9 cellular contexts compared by ENCODE assay signal in genomic region chr20:37344506-37345338, GRCh38. TPM values are rescaled to one million over a fixed set of nuclear protein-coding genes. Genes with fewer than 3 reads are reported as not detected.
DNase-seq lines count a peak whose midpoint lies in the region; ATAC-seq, FAIRE-seq and TF ChIP-seq lines count a peak whose summit lies in the region.
"Had no signal": no experiment of that assay in that cellular context is flagged by ENCODE, and none has a peak within 500 bp of the region (broad histone marks: within the 10 kb centered on the region; RNA-seq: fewer than 3 reads in every experiment).

No MANE protein-coding gene starts in this region.

- peak; percentile 93 for FAIRE-seq in HepG2 (lab: Jason Lieb, UNC)

- H3K4me3 Mint-ChIP-seq in activated T-cell treated with anti-CD3 and anti-CD28 coated beads, Interleukin-2, amount 50 U/mL, for 24 hours = peak overlapping the region; percentile 72
- peak overlapping the region; percentile 80 for H3K4me3 Mint-ChIP-seq in activated T-helper 1 cell treated with anti-CD3 and anti-CD28 coated beads, Interleukin-12 subunit alpha, Interleukin-12 subunit beta, Interleukin-2, Interleukin-4 antibody, amounts not matched to agents 30 ng/mL and 10 ng/mL and 1 ng/mL, durations not matched to agents 14 hours and 24 hours and 36 hours

- peak; percentile 27 for TF ChIP-seq CTCF in HepG2 (CRISPR knock-in tag; IDR thresholded peaks at IDR 0.05)
- no peak for TF ChIP-seq CTCF in tibial nerve (IDR thresholded peaks at IDR 0.05)

- H3K36me3 Mint-ChIP-seq in activated T-cell treated with anti-CD3 and anti-CD28 coated beads, Interleukin-2, amount 50 U/mL, for 24 hours (ENCODE audit: low read depth) = no peaks in the 10 kb centered on the region
- H3K36me3 Mint-ChIP-seq in activated T-helper 1 cell treated with anti-CD3 and anti-CD28 coated beads, Interleukin-12 subunit alpha, Interleukin-12 subunit beta, Interleukin-2, Interleukin-4 antibody, amounts not matched to agents 30 ng/mL and 10 ng/mL and 1 ng/mL, durations not matched to agents 14 hours and 24 hours and 36 hours (ENCODE audit: low read depth) = peaks cover 2% of the 10 kb centered on the region

- H3K36me3 ChIP-seq in HepG2 (replicated peaks in 1 of 2; ENCODE audit: control insufficient read depth in 1 of 2, insufficient read depth in 2 of 2, low read length in 2 of 2) (peaks cover 6 to 20% of the 10 kb centered on the region in 2 experiments), tibial nerve (no peaks in the 10 kb centered on the region)

- H3K27me3 ChIP-seq in HepG2 (ENCODE audit: control insufficient read depth in 1 of 2, insufficient read depth in 2 of 2, low read length in 2 of 2) = peaks cover 0 to 5% of the 10 kb centered on the region in 2 experiments; a peak in 1 of 5 replicates
- H3K27me3 ChIP-seq in tibial nerve = no peaks in the 10 kb centered on the region
- H3K27me3 ChIP-seq: foreskin keratinocyte had no signal

- H3K79me2 ChIP-seq in HepG2 (ENCODE audit: insufficient read depth, low read length) = peaks cover 43% of the 10 kb centered on the region

- H3K4me2 ChIP-seq in HepG2 (ENCODE audit: low read depth, low read length) = peak overlapping the region; percentile 92

- peak overlapping the region; percentile 18 for H3K27ac Mint-ChIP-seq in activated T-cell treated with anti-CD3 and anti-CD28 coated beads, Interleukin-2, amount 50 U/mL, for 24 hours
- H3K27ac Mint-ChIP-seq in activated T-helper 1 cell treated with anti-CD3 and anti-CD28 coated beads, Interleukin-12 subunit alpha, Interleukin-12 subunit beta, Interleukin-2, Interleukin-4 antibody, amounts not matched to agents 30 ng/mL and 10 ng/mL and 1 ng/mL, durations not matched to agents 14 hours and 24 hours and 36 hours = peak overlapping the region; percentile 18

- TF ChIP-seq POLR2A in HepG2 (IDR thresholded peaks at IDR 0.05; ENCODE audit: insufficient read depth in 1 of 2, low read depth in 2 of 2, low read length in 2 of 2) (peak; percentile 36 to 97; a peak in 2 of 4 replicates), tibial nerve (IDR thresholded peaks at IDR 0.05) (no peak)

- 3% methylated on average over 7 of the region's 10 CpGs for WGBS in HepG2 (ENCODE audit: low lambda C conversion rate)
- WGBS in tibial nerve, 2 donors = 79 to 85% methylated on average over 10 of the region's 10 CpGs

- peaks cover 79% of the 10 kb centered on the region for H3K4me1 ChIP-seq in HepG2 (ENCODE audit: insufficient read depth, low read length)
- peaks cover 0 to 39% (median 21%) of the 10 kb centered on the region in 4 donors for H3K4me1 ChIP-seq in tibial nerve

- H3K4me1 Mint-ChIP-seq in activated T-cell treated with anti-CD3 and anti-CD28 coated beads, Interleukin-2, amount 50 U/mL, for 24 hours (ENCODE audit: low read depth) = peaks cover 19% of the 10 kb centered on the region
- H3K4me1 Mint-ChIP-seq in activated T-helper 1 cell treated with anti-CD3 and anti-CD28 coated beads, Interleukin-12 subunit alpha, Interleukin-12 subunit beta, Interleukin-2, Interleukin-4 antibody, amounts not matched to agents 30 ng/mL and 10 ng/mL and 1 ng/mL, durations not matched to agents 14 hours and 24 hours and 36 hours (ENCODE audit: low read depth) = peaks cover 21% of the 10 kb centered on the region

- H3K27ac ChIP-seq in HepG2 (ENCODE audit: extremely low read length, insufficient read depth, low read length) = peak overlapping the region; percentile 81
- peak overlapping the region in 3 of 4 donors; percentile 87 to 94 (median 88) for H3K27ac ChIP-seq in tibial nerve

- H3K4me3 ChIP-seq in HepG2 (replicated peaks in 1 of 3; ENCODE audit: insufficient read depth in 1 of 3, low read depth in 2 of 3, low read length in 3 of 3) (peak overlapping the region; percentile 78 to 89 (median 80)), tibial nerve (peak overlapping the region in 1 of 4 donors; percentile 73)

- H3K9me3 ChIP-seq in HepG2 (ENCODE audit: low read length) (no peaks in the 10 kb centered on the region), tibial nerve (no peaks in the 10 kb centered on the region)

- TF ChIP-seq EP300 in HepG2 (IDR thresholded peaks at IDR 0.05; ENCODE audit: low read depth in 2 of 2, low read length in 2 of 2) (peak in 1 of 2 experiments; percentile 69; a peak in 2 of 4 replicates), HepG2 (CRISPR knock-in tag; IDR thresholded peaks at IDR 0.05; ENCODE audit: borderline replicate concordance) (no peak; the same call in 1 of the 2 replicates), tibial nerve (IDR thresholded peaks at IDR 0.05) (no peak)

- peak; percentile 34; the same call in 1 of the 2 replicates for TF ChIP-seq RAD21 in HepG2 (CRISPR knock-in tag; IDR thresholded peaks at IDR 0.05)

- no peaks in the 10 kb centered on the region for H3K9me3 Mint-ChIP-seq in activated T-cell treated with anti-CD3 and anti-CD28 coated beads, Interleukin-2, amount 50 U/mL, for 24 hours
- no peaks in the 10 kb centered on the region for H3K9me3 Mint-ChIP-seq in activated T-helper 1 cell treated with anti-CD3 and anti-CD28 coated beads, Interleukin-12 subunit alpha, Interleukin-12 subunit beta, Interleukin-2, Interleukin-4 antibody, amounts not matched to agents 30 ng/mL and 10 ng/mL and 1 ng/mL, durations not matched to agents 14 hours and 24 hours and 36 hours

- POLR2A ChIA-PET in HepG2 (lab: Yijun Ruan, JAX) = interaction anchor here (0.7 to 4.0 kb wide), 26 partner anchors 9 to 799 kb away, joined by 3 to 59 read pairs (median 6); partner anchors contain the start of genes BLCAP, MANBAL, MROH8 and RPN2

- BruUV-seq in HepG2 (replicated peaks; lab: Mats Ljungman, UMichigan) = TSS peak; percentile 57

- peak overlapping the region; percentile 77 for H3K9ac ChIP-seq in HepG2 (ENCODE audit: insufficient read depth, low read depth, low read length)

- in situ Hi-C loops in HepG2 (cut with HindIII; ENCODE audit: extremely low pct_ligation_motif_present, low pct_unique_long_range_greater_than_20kb) = no loop called here

- H3K27me3 Mint-ChIP-seq in activated T-cell treated with anti-CD3 and anti-CD28 coated beads, Interleukin-2, amount 50 U/mL, for 24 hours = no peaks in the 10 kb centered on the region
- peaks cover 4% of the 10 kb centered on the region for H3K27me3 Mint-ChIP-seq in activated T-helper 1 cell treated with anti-CD3 and anti-CD28 coated beads, Interleukin-12 subunit alpha, Interleukin-12 subunit beta, Interleukin-2, Interleukin-4 antibody, amounts not matched to agents 30 ng/mL and 10 ng/mL and 1 ng/mL, durations not matched to agents 14 hours and 24 hours and 36 hours (ENCODE audit: insufficient read depth)

- peaks cover 32% of the 10 kb centered on the region for H4K20me1 ChIP-seq in HepG2 (ENCODE audit: insufficient read depth, low read length)

- ATAC-seq in HepG2 = peak; percentile 65
- no peak for ATAC-seq in GM18873 (IDR thresholded peaks at IDR 0.05; ENCODE audit: low FRiP score, unreplicated experiment)

- CTCF ChIA-PET in HepG2 (lab: Yijun Ruan, JAX; ENCODE audit: low intra/inter-chr PET ratio, low total read pairs) = interaction anchor here (1.3 kb wide), 1 partner anchor 40 kb away, joined by 3 read pairs; no protein-coding TSS in a partner anchor

- intact Hi-C loops in activated T-helper 1 cell treated with anti-CD3 and anti-CD28 coated beads, Interleukin-12 subunit alpha, Interleukin-12 subunit beta, Interleukin-2, Interleukin-4 antibody, amounts not matched to agents 30 ng/mL and 10 ng/mL and 1 ng/mL, durations not matched to agents 14 hours and 24 hours and 36 hours (cut with micrococcal nuclease) = loop anchor here (1.0 kb wide), 1 partner anchor 8 kb away; no protein-coding TSS in a partner anchor
- intact Hi-C loops in HepG2 (cut with micrococcal nuclease; ENCODE audit: unreplicated experiment) = loop anchor here (2.0 kb wide), 2 partner anchors 36 to 76 kb away; no protein-coding TSS in a partner anchor

- peak overlapping the region; percentile 57 for H2AFZ ChIP-seq in HepG2 (ENCODE audit: low read length)

- no peak for DNase-seq in activated T-cell treated with anti-CD3 and anti-CD28 coated beads, Interleukin-2, amount 50 U/mL, for 24 hours
- DNase-seq in activated T-cell treated with anti-CD3 and anti-CD28 coated beads, Interleukin-2, amount 50 U/mL, for 48 hours = no peak
- no peak for DNase-seq in activated T-helper 1 cell treated with anti-CD3 and anti-CD28 coated beads, Interleukin-12 subunit alpha, Interleukin-12 subunit beta, Interleukin-2, Interleukin-4 antibody, amounts not matched to agents 30 ng/mL and 10 ng/mL and 1 ng/mL, durations not matched to agents 14 hours and 24 hours and 36 hours (ENCODE audit: low spot score)
- DNase-seq in HepG2 (ENCODE audit: low spot score) (peak; percentile 77), tibial nerve (ENCODE audit: low spot score in 2 of 2) (no peak), NCI-H146 (lab: John Stamatoyannopoulos, UW) (no peak)
- no peak for DNase-seq in stimulated activated CD8-positive, alpha-beta memory T cell treated with anti-CD3 and anti-CD28 coated beads, Interleukin-4, amount 100 ng/mL, for 48 hours

RNA-seq across cellular contexts. Expression of gene SRC, which starts 1.2 kb away (rescaled TPM):
- 6.2 and 6.4 TPM in 2 replicates for total RNA-seq in activated T-helper 1 cell treated with anti-CD3 and anti-CD28 coated beads, Interleukin-12 subunit alpha, Interleukin-12 subunit beta, Interleukin-2, Interleukin-4 antibody, amounts not matched to agents 30 ng/mL and 10 ng/mL and 1 ng/mL, durations not matched to agents 14 hours and 24 hours and 36 hours
- total RNA-seq in HepG2 (2016; rRNA removed; fragmentation: Illumina TruSeq; extraction: Trizol) = 54.7 and 59.7 TPM in 2 replicates
- total RNA-seq in HepG2 (2016; cell fraction: cytosol; rRNA removed; fragmentation: Illumina TruSeq; extraction: Trizol; ENCODE audit: low read depth) = 18.4 and 21.0 TPM in 2 replicates
- total RNA-seq in HepG2 (2016; cell fraction: insoluble cytoplasmic fraction; rRNA removed; fragmentation: Illumina TruSeq; extraction: Trizol) = 48.2 and 56.8 TPM in 2 replicates
- 25.3 and 30.3 TPM in 2 replicates for total RNA-seq in HepG2 (2016; cell fraction: membrane; rRNA removed; fragmentation: Illumina TruSeq; extraction: Trizol)
- 60.1 and 65.6 TPM in 2 replicates for total RNA-seq in HepG2 (2016; cell fraction: nucleus; rRNA removed; fragmentation: Illumina TruSeq; extraction: Trizol)
- 192 and 229 TPM in 2 replicates for polyA plus RNA-seq in HepG2 (2011; rRNA removed)
- 97.4 and 112 TPM in 2 replicates for polyA plus RNA-seq in HepG2 (2011; cell fraction: cytosol; rRNA removed)
- polyA plus RNA-seq in HepG2 (2011; cell fraction: nucleus; rRNA removed) = 448 and 459 TPM in 2 replicates
- polyA plus RNA-seq in HepG2 (2012) = 148 and 158 TPM in 2 replicates
- 3.4 and 4.0 TPM in 2 replicates for polyA plus RNA-seq in HepG2 (2016; cell fraction: cytosol; fragmentation: Illumina TruSeq; extraction: Trizol; ENCODE audit: low read depth)
- 43.5 and 52.9 TPM in 2 replicates for polyA plus RNA-seq in HepG2 (2016; cell fraction: insoluble cytoplasmic fraction; fragmentation: Illumina TruSeq; extraction: Trizol; ENCODE audit: low read depth)
- polyA plus RNA-seq in HepG2 (2016; cell fraction: membrane; fragmentation: Illumina TruSeq; extraction: Trizol; ENCODE audit: low read depth) = 13.5 and 16.0 TPM in 2 replicates
- 92.1 and 101 TPM in 2 replicates for polyA plus RNA-seq in HepG2 (2016; cell fraction: nucleus; fragmentation: Illumina TruSeq; extraction: Trizol; ENCODE audit: insufficient read depth, low read depth)
- polyA minus RNA-seq in HepG2 (2011; rRNA and poly(A)+ RNA removed; ENCODE audit: low replicate concordance) = 0.87 and 280 TPM in 2 replicates
- 92.5 and 127 TPM in 2 replicates for polyA minus RNA-seq in HepG2 (2011; cell fraction: cytosol; rRNA and poly(A)+ RNA removed)
- 209 and 267 TPM in 2 replicates for polyA minus RNA-seq in HepG2 (2011; cell fraction: nucleus; rRNA and poly(A)+ RNA removed)
- total RNA-seq in tibial nerve = 10 to 100 TPM; 23.4 to 36.9 (median 29.0) TPM

RNA-seq across cellular contexts. Expression of gene MANBAL, which starts 55.3 kb away (rescaled TPM):
- total RNA-seq in activated T-helper 1 cell treated with anti-CD3 and anti-CD28 coated beads, Interleukin-12 subunit alpha, Interleukin-12 subunit beta, Interleukin-2, Interleukin-4 antibody, amounts not matched to agents 30 ng/mL and 10 ng/mL and 1 ng/mL, durations not matched to agents 14 hours and 24 hours and 36 hours = 14.6 and 16.4 TPM in 2 replicates
- 16.5 and 18.6 TPM in 2 replicates for total RNA-seq in HepG2 (2016; rRNA removed; fragmentation: Illumina TruSeq; extraction: Trizol)
- total RNA-seq in HepG2 (2016; cell fraction: cytosol; rRNA removed; fragmentation: Illumina TruSeq; extraction: Trizol; ENCODE audit: low read depth) = 10.8 and 15.2 TPM in 2 replicates
- total RNA-seq in HepG2 (2016; cell fraction: insoluble cytoplasmic fraction; rRNA removed; fragmentation: Illumina TruSeq; extraction: Trizol) = 15.1 and 16.2 TPM in 2 replicates
- total RNA-seq in HepG2 (2016; cell fraction: membrane; rRNA removed; fragmentation: Illumina TruSeq; extraction: Trizol) = 25.3 and 29.5 TPM in 2 replicates
- total RNA-seq in HepG2 (2016; cell fraction: nucleus; rRNA removed; fragmentation: Illumina TruSeq; extraction: Trizol) = 15.3 and 19.6 TPM in 2 replicates
- polyA plus RNA-seq in HepG2 (2011; rRNA removed) = 70.2 and 74.1 TPM in 2 replicates
- polyA plus RNA-seq in HepG2 (2011; cell fraction: cytosol; rRNA removed) = 93.3 and 98.4 TPM in 2 replicates
- polyA plus RNA-seq in HepG2 (2011; cell fraction: nucleus; rRNA removed) = 35.2 and 44.3 TPM in 2 replicates
- 45.7 and 46.8 TPM in 2 replicates for polyA plus RNA-seq in HepG2 (2012)
- polyA plus RNA-seq in HepG2 (2016; cell fraction: cytosol; fragmentation: Illumina TruSeq; extraction: Trizol; ENCODE audit: low read depth) = 48.1 and 71.4 TPM in 2 replicates
- polyA plus RNA-seq in HepG2 (2016; cell fraction: insoluble cytoplasmic fraction; fragmentation: Illumina TruSeq; extraction: Trizol; ENCODE audit: low read depth) = 55.8 and 57.5 TPM in 2 replicates
- 67.6 and 91.3 TPM in 2 replicates for polyA plus RNA-seq in HepG2 (2016; cell fraction: membrane; fragmentation: Illumina TruSeq; extraction: Trizol; ENCODE audit: low read depth)
- polyA plus RNA-seq in HepG2 (2016; cell fraction: nucleus; fragmentation: Illumina TruSeq; extraction: Trizol; ENCODE audit: insufficient read depth, low read depth) = 68.3 and 69.5 TPM in 2 replicates
- 47.1 and 62.0 TPM in 2 replicates for polyA minus RNA-seq in HepG2 (2011; rRNA and poly(A)+ RNA removed; ENCODE audit: low replicate concordance)
- 11.5 and 14.7 TPM in 2 replicates for polyA minus RNA-seq in HepG2 (2011; cell fraction: cytosol; rRNA and poly(A)+ RNA removed)
- 7.6 and 12.7 TPM in 2 replicates for polyA minus RNA-seq in HepG2 (2011; cell fraction: nucleus; rRNA and poly(A)+ RNA removed)
- 10 to 100 TPM; 23.9 to 42.6 (median 31.0) TPM for total RNA-seq in tibial nerve

Comparison
In these comparisons a context has a peak if more than half of its experiments do, and no peak if none do; other contexts are left out.
1. POLR2A ChIP-seq: peak in HepG2 (2 of 2); none in tibial nerve (0 of 2).